Comparison of ENCODE assay signal across 13 cellular contexts in genomic region chr9:114678130-114678529, GRCh38. TPM values are rescaled to one million over a fixed set of nuclear protein-coding genes. Genes with fewer than 3 reads are reported as not detected.
DNase-seq lines count a peak whose midpoint lies in the region; ATAC-seq and TF ChIP-seq lines count a peak whose summit lies in the region.
"Had no signal": no experiment of that assay in that cellular context is flagged by ENCODE, and none has a peak within 500 bp of the region (broad histone marks: within the 10 kb centered on the region; RNA-seq: fewer than 3 reads in every experiment).

No MANE protein-coding gene starts in this region.

- intact Hi-C loops in activated CD4-positive, alpha-beta T cell treated with anti-CD3 and anti-CD28 coated beads, Interleukin-2, amount 10 ng/mL, durations not matched to agents 24 days and 14 days (cut with micrococcal nuclease): no loop called here

- peak overlapping the region; percentile 50 for H4K8ac ChIP-seq in mesenchymal stem cell (ENCODE audit: low read length)

- TF ChIP-seq CTCF in smooth muscle cell (IDR thresholded peaks at IDR 0.05; ENCODE audit: borderline replicate concordance, insufficient read depth, poor library complexity, severe bottlenecking): no peak
- no peak for TF ChIP-seq CTCF in coronary artery (IDR thresholded peaks at IDR 0.05)

- H2BK12ac ChIP-seq in mesenchymal stem cell (ENCODE audit: low read length in 2 of 2): no peak overlapping the region

- no peak overlapping the region for H3K18ac ChIP-seq in mesenchymal stem cell (ENCODE audit: low read depth in 1 of 2, low read length in 2 of 2)

- peak overlapping the region; percentile 91 for H3K27ac ChIP-seq in mesenchymal stem cell (ENCODE audit: low read length, poor library complexity, severe bottlenecking)
- H3K27ac ChIP-seq in smooth muscle cell (ENCODE audit: low read depth): peak overlapping the region; percentile 95
- H3K27ac ChIP-seq in coronary artery: no peak overlapping the region

- H3K79me2 ChIP-seq in smooth muscle cell (ENCODE audit: low read depth): no peaks in the 10 kb centered on the region

- H2AFZ ChIP-seq in mesenchymal stem cell (ENCODE audit: low read depth, low read length) (no peak overlapping the region), smooth muscle cell (ENCODE audit: low read depth) (no peak overlapping the region)

- peak overlapping the region; percentile 39 for H3K4me3 Mint-ChIP-seq in activated CD4-positive, alpha-beta T cell treated with anti-CD3 and anti-CD28 coated beads, Interleukin-2, amount 10 ng/mL, durations not matched to agents 24 days and 14 days
- H3K4me3 Mint-ChIP-seq: CD14-positive monocyte had no signal

- no peaks in the 10 kb centered on the region for H3K9me3 ChIP-seq in adipocyte (ENCODE audit: control insufficient read depth, low read length)
- H3K9me3 ChIP-seq in mesenchymal stem cell (ENCODE audit: control insufficient read depth, low read length): no peaks in the 10 kb centered on the region
- no peaks in the 10 kb centered on the region for H3K9me3 ChIP-seq in smooth muscle cell (replicated peaks; ENCODE audit: low read depth)
- H3K9me3 ChIP-seq: Caco-2 had no signal

- H3K4ac ChIP-seq in mesenchymal stem cell (ENCODE audit: low read depth in 1 of 2, low read length in 2 of 2): no peak overlapping the region

- H3K9ac ChIP-seq in adipocyte (ENCODE audit: low read length) (no peak overlapping the region), mesenchymal stem cell (ENCODE audit: low read length) (no peak overlapping the region), smooth muscle cell (ENCODE audit: low read depth) (peak overlapping the region; percentile 72)

- no peaks in the 10 kb centered on the region for H3K27me3 ChIP-seq in adipocyte (replicated peaks; ENCODE audit: control insufficient read depth, insufficient read depth, low read length)
- H3K27me3 ChIP-seq in mesenchymal stem cell (ENCODE audit: control insufficient read depth in 1 of 2, insufficient read depth in 1 of 2, low read length in 2 of 2): no peaks in the 10 kb centered on the region
- H3K27me3 ChIP-seq in smooth muscle cell (ENCODE audit: low read depth): no peaks in the 10 kb centered on the region

- no peak for DNase-seq in activated CD4-positive, alpha-beta T cell treated with anti-CD3 and anti-CD28 coated beads, Interleukin-2, amount 10 ng/mL, durations not matched to agents 24 days and 14 days
- no peak for DNase-seq in activated CD4-positive, alpha-beta T cell treated with anti-CD3 and anti-CD28 coated beads, Interleukin-2, amount 50 U/mL, for 1 hour
- peak; percentile 24 for DNase-seq in adipocyte (ENCODE audit: low read depth)
- no peak for DNase-seq in mesenchymal stem cell
- no peak for DNase-seq in smooth muscle cell (lab: John Stamatoyannopoulos, UW; ENCODE audit: unreplicated experiment)
- DNase-seq in AML-193 (lab: John Stamatoyannopoulos, UW): no peak
- DNase-seq in coronary artery (ENCODE audit: low spot score): no peak
- DNase-seq: Caco-2, MM.1S, NCI-H1694 treated with DMSO at 0.1 percent for 48 hours had no signal

- H3K14ac ChIP-seq in mesenchymal stem cell (ENCODE audit: low read length in 2 of 2): no peak overlapping the region

- peaks cover 15% of the 10 kb centered on the region for H3F3A ChIP-seq in smooth muscle cell (ENCODE audit: low read depth)

- H4K91ac ChIP-seq in mesenchymal stem cell (ENCODE audit: low read length): no peak overlapping the region

- no peak overlapping the region for H2BK120ac ChIP-seq in mesenchymal stem cell (ENCODE audit: low read depth, low read length)

- peak overlapping the region; percentile 63 for H2BK5ac ChIP-seq in mesenchymal stem cell (ENCODE audit: low read depth, low read length, poor library complexity, severe bottlenecking)

- H2BK15ac ChIP-seq in mesenchymal stem cell (ENCODE audit: low read depth, poor library complexity, severe bottlenecking): no peak overlapping the region

- H3K23ac ChIP-seq in mesenchymal stem cell (ENCODE audit: low read length in 2 of 2): no peak overlapping the region

- H3K4me1 ChIP-seq in adipocyte (ENCODE audit: control insufficient read depth, insufficient read depth, low read length) (peaks cover 28% of the 10 kb centered on the region), mesenchymal stem cell (ENCODE audit: control insufficient read depth, insufficient read depth, low read depth, low read length) (peaks cover 5% of the 10 kb centered on the region), smooth muscle cell (ENCODE audit: low read depth) (peaks cover 7% of the 10 kb centered on the region)
- H3K4me1 ChIP-seq: Caco-2 had no signal

- WGBS in mesenchymal stem cell: 70% methylated on average over 2 of the region's 3 CpGs
- 81% methylated on average over 3 of the region's 3 CpGs for WGBS in smooth muscle cell (ENCODE audit: low lambda C conversion rate)

- H3K36me3 ChIP-seq in adipocyte (ENCODE audit: control insufficient read depth, insufficient read depth, low read length, severe bottlenecking) (no peaks in the 10 kb centered on the region), mesenchymal stem cell (ENCODE audit: control insufficient read depth in 1 of 2, insufficient read depth in 2 of 2, low read depth in 1 of 2, low read length in 2 of 2) (no peaks in the 10 kb centered on the region), smooth muscle cell (ENCODE audit: low read depth) (no peaks in the 10 kb centered on the region)

- no peak for ATAC-seq in GM21367 (IDR thresholded peaks at IDR 0.05; ENCODE audit: unreplicated experiment)
- ATAC-seq: HepG2 had no signal

- no peak overlapping the region for H3K4me2 ChIP-seq in mesenchymal stem cell (ENCODE audit: low read length, poor library complexity, severe bottlenecking)
- H3K4me2 ChIP-seq in smooth muscle cell: peak overlapping the region; percentile 54

- no peaks in the 10 kb centered on the region for H4K20me1 ChIP-seq in smooth muscle cell (ENCODE audit: low read depth)

- peak overlapping the region; percentile 23 for H3K27ac Mint-ChIP-seq in activated CD4-positive, alpha-beta T cell treated with anti-CD3 and anti-CD28 coated beads, Interleukin-2, amount 10 ng/mL, durations not matched to agents 24 days and 14 days

- no peaks in the 10 kb centered on the region for H3K36me3 Mint-ChIP-seq in activated CD4-positive, alpha-beta T cell treated with anti-CD3 and anti-CD28 coated beads, Interleukin-2, amount 10 ng/mL, durations not matched to agents 24 days and 14 days (ENCODE audit: low read depth)
- H3K36me3 Mint-ChIP-seq: CD14-positive monocyte had no signal

- H2AK5ac ChIP-seq in mesenchymal stem cell (ENCODE audit: low read length, severe bottlenecking): peak overlapping the region; percentile 45

- H3K27me3 Mint-ChIP-seq in activated CD4-positive, alpha-beta T cell treated with anti-CD3 and anti-CD28 coated beads, Interleukin-2, amount 10 ng/mL, durations not matched to agents 24 days and 14 days: peaks cover 3% of the 10 kb centered on the region

- H3K9me3 Mint-ChIP-seq in activated CD4-positive, alpha-beta T cell treated with anti-CD3 and anti-CD28 coated beads, Interleukin-2, amount 10 ng/mL, durations not matched to agents 24 days and 14 days: peaks cover 15% of the 10 kb centered on the region
- H3K9me3 Mint-ChIP-seq: CD14-positive monocyte had no signal

- peaks cover 60% of the 10 kb centered on the region for H3K4me1 Mint-ChIP-seq in activated CD4-positive, alpha-beta T cell treated with anti-CD3 and anti-CD28 coated beads, Interleukin-2, amount 10 ng/mL, durations not matched to agents 24 days and 14 days

- H3K4me3 ChIP-seq in adipocyte (ENCODE audit: low read length): no peak overlapping the region
- H3K4me3 ChIP-seq in mesenchymal stem cell (ENCODE audit: insufficient read depth in 1 of 2, low read depth in 1 of 2, low read length in 2 of 2): no peak overlapping the region
- H3K4me3 ChIP-seq in smooth muscle cell: no peak overlapping the region
- no peak overlapping the region for H3K4me3 ChIP-seq in coronary artery

- no peaks in the 10 kb centered on the region for H3K79me1 ChIP-seq in mesenchymal stem cell (replicated peaks; ENCODE audit: low read length, poor library complexity, severe bottlenecking)

RNA-seq across cellular contexts. Expression of gene TEX48, which starts 3.9 kb away (rescaled TPM):
- 0.52 and 0.56 TPM in 2 replicates for total RNA-seq in activated CD4-positive, alpha-beta T cell treated with anti-CD3 and anti-CD28 coated beads, Interleukin-2, amount 10 ng/mL, durations not matched to agents 24 days and 14 days
- not detected for polyA plus RNA-seq in mesenchymal stem cell (2013, experiment 1 of 2)
- polyA plus RNA-seq in mesenchymal stem cell (2013, experiment 2 of 2): not detected
- not detected in 2 replicates for total RNA-seq in smooth muscle cell
- polyA plus RNA-seq in smooth muscle cell: 0.58 TPM in 1 of 2 replicates, not detected in the other
- total RNA-seq: Caco-2, HepG2 had no signal
- polyA plus RNA-seq: CD14-positive monocyte, HepG2 had no signal

RNA-seq across cellular contexts. Expression of gene TEX53, which starts 20.5 kb away (rescaled TPM):
- total RNA-seq in activated CD4-positive, alpha-beta T cell treated with anti-CD3 and anti-CD28 coated beads, Interleukin-2, amount 10 ng/mL, durations not matched to agents 24 days and 14 days: not detected in 2 replicates
- polyA plus RNA-seq in mesenchymal stem cell (2013, experiment 1 of 2): not detected
- not detected for polyA plus RNA-seq in mesenchymal stem cell (2013, experiment 2 of 2)
- not detected in 2 replicates for total RNA-seq in smooth muscle cell
- polyA plus RNA-seq in smooth muscle cell: not detected in 2 replicates
- total RNA-seq: Caco-2, HepG2 had no signal
- polyA plus RNA-seq: CD14-positive monocyte, HepG2 had no signal

Comparison
In these comparisons a context has a peak if more than half of its experiments do, and no peak if none do; other contexts are left out.
1. H3K27ac ChIP-seq: peak in mesenchymal stem cell (single experiment) and smooth muscle cell (single experiment); none in coronary artery (0 of 2).